ENCODE assay signal across 8 cellular contexts in the genomic region with DNA sequence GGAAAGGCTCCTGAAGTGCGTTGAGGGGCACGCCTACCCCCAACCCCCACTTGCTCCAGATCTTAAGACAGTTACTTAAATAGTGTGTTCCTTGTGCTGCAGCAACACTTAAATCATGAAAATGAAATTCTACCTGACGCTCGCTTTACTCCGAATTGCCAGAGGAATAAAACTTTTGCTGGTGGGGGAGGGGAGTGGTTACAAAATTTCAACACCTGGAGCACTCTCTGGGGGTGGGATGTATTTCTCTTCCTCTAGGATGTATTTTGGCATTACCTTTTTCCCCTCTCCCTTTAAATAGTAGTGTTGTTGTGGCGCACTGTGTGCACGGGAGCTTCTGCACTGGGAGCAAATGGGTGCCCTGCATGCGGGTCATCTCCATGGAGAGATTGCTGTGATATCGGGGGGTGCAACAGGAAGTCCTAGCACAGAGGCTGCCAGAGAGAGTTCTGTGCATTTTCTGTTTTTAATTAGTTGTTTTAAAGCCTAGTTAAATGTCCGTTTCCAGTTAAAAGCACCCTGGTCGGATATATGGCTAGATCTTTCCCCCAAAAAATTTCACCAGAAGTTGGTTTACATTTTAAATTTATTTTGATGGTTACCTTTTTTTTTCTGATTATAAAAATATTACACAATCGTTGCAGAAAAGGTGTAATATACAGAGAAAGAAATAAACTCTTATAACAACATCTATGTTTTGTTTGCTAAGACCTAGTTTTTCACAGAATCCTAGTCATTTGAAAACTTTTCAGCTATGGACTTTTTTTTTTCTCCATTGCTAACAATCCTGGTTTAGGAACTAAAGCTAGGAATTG.
DNase-seq lines count a peak whose midpoint lies in the region; ATAC-seq, FAIRE-seq and TF ChIP-seq lines count a peak whose summit lies in the region.

No MANE protein-coding gene starts in this region.

- CTCF ChIA-PET in A549 (lab: Yijun Ruan, JAX): no interaction called here

- H4K20me1 ChIP-seq in GM23248 (ENCODE audit: insufficient read depth): no peaks in the 10 kb centered on the region

- H3K4me3 Mint-ChIP-seq in activated naive CD8-positive, alpha-beta T cell treated with anti-CD3 and anti-CD28 coated beads, Interleukin-2, amount 50 U/mL, for 24 hours: peak overlapping the region; percentile 66

- no peak overlapping the region for H3K27ac Mint-ChIP-seq in activated naive CD8-positive, alpha-beta T cell treated with anti-CD3 and anti-CD28 coated beads, Interleukin-2, amount 50 U/mL, for 24 hours

- H3K4me1 ChIP-seq in A549 (peaks cover 51% of the 10 kb centered on the region), GM23248 (ENCODE audit: insufficient read depth) (peaks cover 19% of the 10 kb centered on the region), upper lobe of left lung (peaks cover 10 to 41% (median 25%) of the 10 kb centered on the region in 4 donors)

- H3K4me1 Mint-ChIP-seq in activated naive CD8-positive, alpha-beta T cell treated with anti-CD3 and anti-CD28 coated beads, Interleukin-2, amount 50 U/mL, for 24 hours: peaks cover 15% of the 10 kb centered on the region

- DNase-seq in A549 (ENCODE audit: low read depth in 1 of 2, low spot score in 1 of 2) (peak; percentile 14 to 38), GM23248 (peak; percentile 62), left colon (peak in 1 of 2 donors; percentile 35), upper lobe of left lung (no peak)
- DNase-seq in activated naive CD8-positive, alpha-beta T cell treated with anti-CD3 and anti-CD28 coated beads, Interleukin-2, amount 50 U/mL, for 24 hours: no peak
- no peak for DNase-seq in central memory CD4-positive, alpha-beta T cell

- H3K27ac ChIP-seq in A549 (peak overlapping the region; percentile 90 to 94), GM23248 (peak overlapping the region; percentile 67), upper lobe of left lung (peak overlapping the region; percentile 51 to 87 (median 70))

- intact Hi-C loops in left colon (cut with DNase I, micrococcal nuclease): no loop called here

- H3K27me3 ChIP-seq in GM23248 (replicated peaks; ENCODE audit: insufficient read depth) (no peaks in the 10 kb centered on the region), upper lobe of left lung (peaks cover 0 to 11% (median 3%) of the 10 kb centered on the region in 4 donors)

- H2AFZ ChIP-seq in GM23248: peak overlapping the region; percentile 80

- TF ChIP-seq EP300 in A549 (IDR thresholded peaks at IDR 0.05) (no peak), upper lobe of left lung (IDR thresholded peaks at IDR 0.05) (no peak)

- peaks cover 68% of the 10 kb centered on the region for H3K27me3 Mint-ChIP-seq in activated naive CD8-positive, alpha-beta T cell treated with anti-CD3 and anti-CD28 coated beads, Interleukin-2, amount 50 U/mL, for 24 hours

- no peak for TF ChIP-seq POLR2A in A549 (IDR thresholded peaks at IDR 0.05; ENCODE audit: low read length)
- TF ChIP-seq POLR2A in upper lobe of left lung (IDR thresholded peaks at IDR 0.05): no peak

- in situ Hi-C loops in GM23248 (cut with MboI): no loop called here

- H3K9ac ChIP-seq in GM23248: peak overlapping the region; percentile 91

- peaks cover 11% of the 10 kb centered on the region; the same call in 1 of the 2 replicates for H3F3A ChIP-seq in GM23248 (ENCODE audit: insufficient read depth)

- peak overlapping the region; percentile 80 for H3K4me3 ChIP-seq in A549
- peak overlapping the region; percentile 78 for H3K4me3 ChIP-seq in GM23248
- peak overlapping the region in 3 of 4 donors; percentile 55 to 64 (median 61) for H3K4me3 ChIP-seq in upper lobe of left lung

- peaks cover 57% of the 10 kb centered on the region for H3K79me2 ChIP-seq in GM23248 (ENCODE audit: insufficient read depth)

- FAIRE-seq in A549 (lab: Jason Lieb, UNC): no peak

- H3K9me3 Mint-ChIP-seq in activated naive CD8-positive, alpha-beta T cell treated with anti-CD3 and anti-CD28 coated beads, Interleukin-2, amount 50 U/mL, for 24 hours: no peaks in the 10 kb centered on the region

- no peaks in the 10 kb centered on the region for H3K36me3 Mint-ChIP-seq in activated naive CD8-positive, alpha-beta T cell treated with anti-CD3 and anti-CD28 coated beads, Interleukin-2, amount 50 U/mL, for 24 hours (ENCODE audit: low read depth)

- no peak for TF ChIP-seq RAD21 in A549 (conservative IDR thresholded peaks at IDR 0.05 in 1 of 2, IDR thresholded peaks at IDR 0.05 in 1 of 2)

- H3K4me2 ChIP-seq in A549 (peak overlapping the region; percentile 80), GM23248 (ENCODE audit: unreplicated experiment) (peak overlapping the region; percentile 97)

- ATAC-seq in A549 (peak in 1 of 2 experiments; percentile 66; a peak in 3 of 6 replicates), left colon (peak; percentile 44), upper lobe of left lung (ENCODE audit: low FRiP score in 2 of 2) (no peak), HG03378 (IDR thresholded peaks at IDR 0.05; ENCODE audit: unreplicated experiment) (no peak), GM18867 (IDR thresholded peaks at IDR 0.05; ENCODE audit: unreplicated experiment) (no peak)
- no peak for ATAC-seq in activated naive CD8-positive, alpha-beta T cell treated with anti-CD3 and anti-CD28 coated beads, Interleukin-2, amount 50 U/mL, for 24 hours

- no peak for TF ChIP-seq CTCF in A549 (IDR thresholded peaks at IDR 0.05)
- TF ChIP-seq CTCF in upper lobe of left lung (IDR thresholded peaks at IDR 0.05): no peak

- H3K36me3 ChIP-seq in GM23248 (ENCODE audit: low read depth) (no peaks in the 10 kb centered on the region), upper lobe of left lung (no peaks in the 10 kb centered on the region)

- no peaks in the 10 kb centered on the region; the same call in 1 of the 2 replicates for H3K9me2 ChIP-seq in GM23248 (ENCODE audit: insufficient read depth)

- H3K9me3 ChIP-seq in A549: no peaks in the 10 kb centered on the region
- H3K9me3 ChIP-seq in GM23248 (ENCODE audit: low read depth): no peaks in the 10 kb centered on the region
- H3K9me3 ChIP-seq in upper lobe of left lung: no peaks in the 10 kb centered on the region

- WGBS in A549 (ENCODE audit: missing lambda C conversion rate): 5% methylated on average over 12 of the region's 12 CpGs
- WGBS in GM23248 (ENCODE audit: low coverage in 1 of 2, low lambda C conversion rate in 2 of 2, missing lambda C conversion rate in 2 of 2), 2 experiments: 9 to 11% methylated on average over 12 of the region's 12 CpGs
- WGBS in upper lobe of left lung, 2 donors: 9 to 13% methylated on average over 12 of the region's 12 CpGs

- POLR2A ChIA-PET in A549 (lab: Yijun Ruan, JAX): no interaction called here

TF ChIP-seq in A549, 52 proteins besides CTCF, POLR2A, EP300 and RAD21 (continues in another document):
- TF ChIP-seq, protein P1, sequence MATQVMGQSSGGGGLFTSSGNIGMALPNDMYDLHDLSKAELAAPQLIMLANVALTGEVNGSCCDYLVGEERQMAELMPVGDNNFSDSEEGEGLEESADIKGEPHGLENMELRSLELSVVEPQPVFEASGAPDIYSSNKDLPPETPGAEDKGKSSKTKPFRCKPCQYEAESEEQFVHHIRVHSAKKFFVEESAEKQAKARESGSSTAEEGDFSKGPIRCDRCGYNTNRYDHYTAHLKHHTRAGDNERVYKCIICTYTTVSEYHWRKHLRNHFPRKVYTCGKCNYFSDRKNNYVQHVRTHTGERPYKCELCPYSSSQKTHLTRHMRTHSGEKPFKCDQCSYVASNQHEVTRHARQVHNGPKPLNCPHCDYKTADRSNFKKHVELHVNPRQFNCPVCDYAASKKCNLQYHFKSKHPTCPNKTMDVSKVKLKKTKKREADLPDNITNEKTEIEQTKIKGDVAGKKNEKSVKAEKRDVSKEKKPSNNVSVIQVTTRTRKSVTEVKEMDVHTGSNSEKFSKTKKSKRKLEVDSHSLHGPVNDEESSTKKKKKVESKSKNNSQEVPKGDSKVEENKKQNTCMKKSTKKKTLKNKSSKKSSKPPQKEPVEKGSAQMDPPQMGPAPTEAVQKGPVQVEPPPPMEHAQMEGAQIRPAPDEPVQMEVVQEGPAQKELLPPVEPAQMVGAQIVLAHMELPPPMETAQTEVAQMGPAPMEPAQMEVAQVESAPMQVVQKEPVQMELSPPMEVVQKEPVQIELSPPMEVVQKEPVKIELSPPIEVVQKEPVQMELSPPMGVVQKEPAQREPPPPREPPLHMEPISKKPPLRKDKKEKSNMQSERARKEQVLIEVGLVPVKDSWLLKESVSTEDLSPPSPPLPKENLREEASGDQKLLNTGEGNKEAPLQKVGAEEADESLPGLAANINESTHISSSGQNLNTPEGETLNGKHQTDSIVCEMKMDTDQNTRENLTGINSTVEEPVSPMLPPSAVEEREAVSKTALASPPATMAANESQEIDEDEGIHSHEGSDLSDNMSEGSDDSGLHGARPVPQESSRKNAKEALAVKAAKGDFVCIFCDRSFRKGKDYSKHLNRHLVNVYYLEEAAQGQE (IDR thresholded peaks at IDR 0.05): no peak
- no peak for TF ChIP-seq HDAC2 (IDR thresholded peaks at IDR 0.05)
- no peak for TF ChIP-seq HOXB5 (CRISPR knock-in tag; IDR thresholded peaks at IDR 0.05)
- TF ChIP-seq MAZ (IDR thresholded peaks at IDR 0.05; ENCODE audit: borderline replicate concordance, low read depth, low read length): no peak
- no peak for TF ChIP-seq CHD4 (IDR thresholded peaks at IDR 0.05; ENCODE audit: borderline replicate concordance)
- no peak for TF ChIP-seq EHMT2 (IDR thresholded peaks at IDR 0.05; ENCODE audit: low read depth)
- TF ChIP-seq RARB (CRISPR knock-in tag; IDR thresholded peaks at IDR 0.05): no peak
- TF ChIP-seq, protein P2, sequence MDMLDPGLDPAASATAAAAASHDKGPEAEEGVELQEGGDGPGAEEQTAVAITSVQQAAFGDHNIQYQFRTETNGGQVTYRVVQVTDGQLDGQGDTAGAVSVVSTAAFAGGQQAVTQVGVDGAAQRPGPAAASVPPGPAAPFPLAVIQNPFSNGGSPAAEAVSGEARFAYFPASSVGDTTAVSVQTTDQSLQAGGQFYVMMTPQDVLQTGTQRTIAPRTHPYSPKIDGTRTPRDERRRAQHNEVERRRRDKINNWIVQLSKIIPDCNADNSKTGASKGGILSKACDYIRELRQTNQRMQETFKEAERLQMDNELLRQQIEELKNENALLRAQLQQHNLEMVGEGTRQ (IDR thresholded peaks at IDR 0.05): no peak
- TF ChIP-seq, protein P3, sequence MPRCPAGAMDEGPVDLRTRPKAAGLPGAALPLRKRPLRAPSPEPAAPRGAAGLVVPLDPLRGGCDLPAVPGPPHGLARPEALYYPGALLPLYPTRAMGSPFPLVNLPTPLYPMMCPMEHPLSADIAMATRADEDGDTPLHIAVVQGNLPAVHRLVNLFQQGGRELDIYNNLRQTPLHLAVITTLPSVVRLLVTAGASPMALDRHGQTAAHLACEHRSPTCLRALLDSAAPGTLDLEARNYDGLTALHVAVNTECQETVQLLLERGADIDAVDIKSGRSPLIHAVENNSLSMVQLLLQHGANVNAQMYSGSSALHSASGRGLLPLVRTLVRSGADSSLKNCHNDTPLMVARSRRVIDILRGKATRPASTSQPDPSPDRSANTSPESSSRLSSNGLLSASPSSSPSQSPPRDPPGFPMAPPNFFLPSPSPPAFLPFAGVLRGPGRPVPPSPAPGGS (IDR thresholded peaks at IDR 0.05): no peak
- TF ChIP-seq RNF2 (IDR thresholded peaks at IDR 0.05; ENCODE audit: borderline replicate concordance, low read depth): no peak
- 0 out of 4 replicates have a peak, but pooled peaks of 1 of the 2 experiments have one; percentile 17 for TF ChIP-seq CEBPB (IDR thresholded peaks at IDR 0.05)
- TF ChIP-seq GATA3 (IDR thresholded peaks at IDR 0.05; ENCODE audit: borderline replicate concordance): no peak

Comparison
In these comparisons a context has a peak if more than half of its experiments do, and no peak if none do; other contexts are left out.
1. DNase-seq: peak in A549 (2 of 2) and GM23248 (single experiment); none in activated naive CD8-positive, alpha-beta T cell treated with anti-CD3 and anti-CD28 coated beads, Interleukin-2, amount 50 U/mL, for 24 hours (single experiment), upper lobe of left lung (0 of 2) and central memory CD4-positive, alpha-beta T cell (single experiment).
2. Peak in every context shown above with its lines, with median percentiles within 50 percentile points of each other: H3K27ac ChIP-seq and H3K4me3 ChIP-seq.